8 cellular contexts compared by ENCODE assay signal in genomic region chr2:96527052-96527964, GRCh38. TPM values are rescaled to one million over a fixed set of nuclear protein-coding genes. Genes with fewer than 3 reads are reported as not detected.
DNase-seq lines count a peak whose midpoint lies in the region; ATAC-seq, FAIRE-seq and TF ChIP-seq lines count a peak whose summit lies in the region.

No MANE protein-coding gene starts in this region.

- H3K9ac ChIP-seq in mucosa of stomach (ENCODE audit: low read length): peak overlapping the region; percentile 64
- H3K9ac ChIP-seq in subcutaneous abdominal adipose tissue (ENCODE audit: low read length in 5 of 5): peak overlapping the region in 4 of 5 donors; percentile 1 to 78 (median 65)

- H3K4me1 ChIP-seq in mucosa of stomach (ENCODE audit: control insufficient read depth, insufficient read depth, low read length) (peaks cover 13% of the 10 kb centered on the region), subcutaneous abdominal adipose tissue (ENCODE audit: control insufficient read depth in 5 of 5, insufficient read depth in 5 of 5, low read length in 5 of 5) (peaks cover 8 to 46% (median 42%) of the 10 kb centered on the region in 5 donors)

- TF ChIP-seq CTCF in WI38 (IDR thresholded peaks at IDR 0.05; ENCODE audit: low read depth, low read length): peak; percentile 33
- peak; percentile 15 for TF ChIP-seq CTCF in coronary artery (IDR thresholded peaks at IDR 0.05)
- no peak for TF ChIP-seq CTCF in omental fat pad (IDR thresholded peaks at IDR 0.05)

- peak overlapping the region; percentile 94 to 95 for H3K27ac ChIP-seq in coronary artery
- peak overlapping the region; percentile 67 for H3K27ac ChIP-seq in subcutaneous abdominal adipose tissue (ENCODE audit: low read depth, low read length)

- DNase-seq in AG08396 (ENCODE audit: low spot score) (peak; percentile 48), coronary artery (ENCODE audit: low spot score) (no peak), urothelium cell line (ENCODE audit: low spot score) (no peak), omental fat pad (ENCODE audit: low spot score) (no peak)

- H3K9me3 ChIP-seq in mucosa of stomach (ENCODE audit: control insufficient read depth, low read length) (no peaks in the 10 kb centered on the region), subcutaneous abdominal adipose tissue (ENCODE audit: control insufficient read depth in 5 of 5, low read length in 5 of 5) (no peaks in the 10 kb centered on the region)

- no peak for FAIRE-seq in urothelium cell line (lab: Jason Lieb, UNC)

- H3K36me3 ChIP-seq in mucosa of stomach (ENCODE audit: control insufficient read depth, insufficient read depth, low read length) (no peaks in the 10 kb centered on the region), subcutaneous abdominal adipose tissue (ENCODE audit: control insufficient read depth in 5 of 5, insufficient read depth in 5 of 5, low read length in 5 of 5) (no peaks in the 10 kb centered on the region)

- no peaks in the 10 kb centered on the region for H3K27me3 ChIP-seq in mucosa of stomach (ENCODE audit: control insufficient read depth, insufficient read depth, low read length)
- peaks cover 0 to 9% (median 0%) of the 10 kb centered on the region in 5 donors for H3K27me3 ChIP-seq in subcutaneous abdominal adipose tissue (ENCODE audit: control insufficient read depth in 5 of 5, insufficient read depth in 4 of 5, low read length in 5 of 5)

- ATAC-seq in GM21529 (IDR thresholded peaks at IDR 0.05; ENCODE audit: unreplicated experiment) (peak; percentile 36), omental fat pad (ENCODE audit: low FRiP score) (no peak)

- H3K4me3 ChIP-seq in WI38 (ENCODE audit: low read depth, low read length) (peak overlapping the region; percentile 56), coronary artery (peak overlapping the region; percentile 84), mucosa of stomach (ENCODE audit: low read length) (peak overlapping the region; percentile 31), subcutaneous abdominal adipose tissue (ENCODE audit: low read depth in 1 of 5, low read length in 5 of 5) (peak overlapping the region; percentile 31 to 71 (median 65))

RNA-seq across cellular contexts. Expression of gene ARID5A, which starts 9.2 kb away (rescaled TPM):
- 10 to 100 TPM; 26.2 to 79.7 (median 41.8) TPM for total RNA-seq in omental fat pad

RNA-seq across cellular contexts. Expression of gene NEURL3, which starts 22.2 kb away (rescaled TPM):
- under 1 TPM in 1 of 4 donors, not detected in 3; 0.56 TPM for total RNA-seq in omental fat pad

Comparison
In these comparisons a context has a peak if more than half of its experiments do, and no peak if none do; other contexts are left out.
1. H3K4me3 ChIP-seq: peak in every context shown above with its lines; median percentile 84 in coronary artery; 65 in subcutaneous abdominal adipose tissue; 56 in WI38; 31 in mucosa of stomach.
2. CTCF ChIP-seq: peak in WI38 (single experiment) and coronary artery (single experiment); none in omental fat pad (0 of 3).